ENCODE assay signal across 35 cellular contexts in the genomic region with DNA sequence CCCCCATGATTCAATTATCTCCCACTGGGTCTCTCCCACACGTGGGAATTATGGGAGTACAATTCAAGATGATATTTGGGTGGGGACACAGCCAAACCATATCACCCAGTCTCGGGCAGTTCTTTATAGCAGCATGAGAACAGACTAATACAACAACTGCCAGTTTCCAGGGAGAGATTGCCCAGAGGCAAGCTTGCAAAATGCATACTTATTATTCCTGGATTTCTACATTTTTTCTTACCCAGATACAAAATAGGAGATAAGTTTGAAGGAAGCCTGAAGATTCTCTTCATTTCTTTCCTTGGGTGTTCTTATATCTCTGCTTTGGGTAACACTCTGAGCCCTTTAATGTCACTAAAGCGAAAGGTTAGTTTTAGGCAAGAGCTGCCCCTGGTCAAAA.
A peak's percentile ranks its signal among the peaks of the same experiment; 100 is the strongest.
DNase-seq lines count a peak whose midpoint lies in the region; TF ChIP-seq lines count a peak whose summit lies in the region.
"Had no signal": no experiment of that assay in that cellular context is flagged by ENCODE, and none has a peak within 500 bp of the region (broad histone marks: within the 10 kb centered on the region; RNA-seq: fewer than 3 reads in every experiment).

No MANE protein-coding gene starts in this region.

- no peak for TF ChIP-seq CTCF in brain microvascular endothelial cell (IDR thresholded peaks at IDR 0.05; ENCODE audit: low read depth, low read length, missing control alignments)
- TF ChIP-seq CTCF in chondrocyte (IDR thresholded peaks at IDR 0.05) = no peak
- TF ChIP-seq CTCF in osteocyte (IDR thresholded peaks at IDR 0.05) = no peak
- TF ChIP-seq CTCF in OCI-LY7 (conservative IDR thresholded peaks at IDR 0.05; ENCODE audit: low read length) = no peak

- H3K36me3 Mint-ChIP-seq in chondrocyte (ENCODE audit: low read depth) (no peaks in the 10 kb centered on the region), osteocyte (ENCODE audit: unreplicated experiment) (no peaks in the 10 kb centered on the region)
- H3K36me3 Mint-ChIP-seq: CD14-positive monocyte; CD4-positive, alpha-beta memory T cell; CD4-positive, CD25-positive, alpha-beta regulatory T cell; CD8-positive, alpha-beta memory T cell; CD8-positive, alpha-beta T cell had no signal

- in situ Hi-C loops in brain microvascular endothelial cell (cut with HindIII; ENCODE audit: low pct_ligation_motif_present, low sequenced_read_pairs) = no loop called here

- H3K36me3 ChIP-seq in brain microvascular endothelial cell (replicated peaks) (no peaks in the 10 kb centered on the region), trophoblast cell (ENCODE audit: control insufficient read depth in 1 of 2, insufficient read depth in 2 of 2, low read length in 2 of 2) (no peaks in the 10 kb centered on the region), OCI-LY7 (ENCODE audit: insufficient read depth, low read length) (no peaks in the 10 kb centered on the region)
- H3K36me3 ChIP-seq: BE2C; BLaER1; BLaER1 treated with 17β-estradiol and CSF1 and Interleukin-3, amounts not matched to agents 10 nM and 100 nM had no signal

- H3K4me1 Mint-ChIP-seq in chondrocyte (ENCODE audit: low read depth) (peaks cover 35% of the 10 kb centered on the region), osteocyte (ENCODE audit: unreplicated experiment) (peaks cover 16% of the 10 kb centered on the region)
- H3K4me1 Mint-ChIP-seq: B cell; CD4-positive, alpha-beta memory T cell; CD4-positive, CD25-positive, alpha-beta regulatory T cell; CD8-positive, alpha-beta memory T cell had no signal

- H3K4me2 ChIP-seq in trophoblast cell (ENCODE audit: low read length) (no peak overlapping the region), OCI-LY7 (ENCODE audit: low read length) (no peak overlapping the region)
- H3K4me2 ChIP-seq: A549; BLaER1; BLaER1 treated with 17β-estradiol and CSF1 and Interleukin-3, amounts not matched to agents 10 nM and 100 nM had no signal

- H4K91ac ChIP-seq in trophoblast cell (ENCODE audit: low read depth, low read length) = no peak overlapping the region

- H3K9me3 Mint-ChIP-seq in chondrocyte (ENCODE audit: low read depth) (peaks cover 3% of the 10 kb centered on the region), osteocyte (ENCODE audit: unreplicated experiment) (peaks cover 11% of the 10 kb centered on the region)

- no CpG with 5 or more reads among the region's 3 CpGs for WGBS in trophoblast cell (ENCODE audit: extremely low coverage, insufficient coverage, insufficient read length)

- no peak overlapping the region for H3K4me3 ChIP-seq in brain microvascular endothelial cell (ENCODE audit: low read depth, low read length)
- H3K4me3 ChIP-seq in trophoblast cell (ENCODE audit: low read depth, low read length) = no peak overlapping the region
- H3K4me3 ChIP-seq in OCI-LY7 (ENCODE audit: low read depth, low read length, poor library complexity, severe bottlenecking) = no peak overlapping the region
- H3K4me3 ChIP-seq: A549; BLaER1; BLaER1 treated with 17β-estradiol and CSF1 and Interleukin-3, amounts not matched to agents 10 nM and 100 nM had no signal

- no peaks in the 10 kb centered on the region for H4K20me1 ChIP-seq in OCI-LY7 (ENCODE audit: insufficient read depth, low read length)
- H4K20me1 ChIP-seq: BLaER1; BLaER1 treated with 17β-estradiol and CSF1 and Interleukin-3, amounts not matched to agents 10 nM and 100 nM had no signal

- no peak overlapping the region for H4K8ac ChIP-seq in trophoblast cell (ENCODE audit: low read depth, low read length)

- peak; percentile 1 for DNase-seq in brain microvascular endothelial cell
- DNase-seq in chondrocyte (ENCODE audit: low spot score) = no peak
- no peak for DNase-seq in osteocyte (ENCODE audit: extremely low spot score, unreplicated experiment)
- DNase-seq in trophoblast cell = peak; percentile 83 to 93
- no peak for DNase-seq in OCI-LY7 (ENCODE audit: low spot score)
- no peak for DNase-seq in ecto neural progenitor cell (ENCODE audit: low spot score)
- no peak for DNase-seq in inferior parietal cortex (ENCODE audit: extremely low spot score)
- no peak for DNase-seq in anterior cingulate cortex (lab: John Stamatoyannopoulos, UW)
- DNase-seq: 8988T; ACHN; AML-193; BE2C; C1 segment of cervical spinal cord; Caco-2; Calu3; CD4-positive, alpha-beta memory T cell; CD4-positive, alpha-beta T cell; CD4-positive, CD25-positive, alpha-beta regulatory T cell; CD8-positive, alpha-beta memory T cell; CD8-positive, alpha-beta T cell; COR-L47; DMS 273 treated with DMSO at 0.1 percent for 48 hours; DMS153; DMS53; DMS79; DMS79 treated with DMSO at 0.1 percent for 48 hours; DND-41; EL had no signal

- no peak overlapping the region for H2AFZ ChIP-seq in trophoblast cell (ENCODE audit: insufficient read depth, low read length, poor library complexity)
- no peak overlapping the region for H2AFZ ChIP-seq in OCI-LY7 (ENCODE audit: low read length)

- no peaks in the 10 kb centered on the region for H3K79me1 ChIP-seq in trophoblast cell (ENCODE audit: low read length)

- H2BK12ac ChIP-seq in trophoblast cell (ENCODE audit: low read length) = no peak overlapping the region

- H3K9ac ChIP-seq in trophoblast cell (ENCODE audit: low read length) = no peak overlapping the region
- H3K9ac ChIP-seq: BLaER1; BLaER1 treated with 17β-estradiol and CSF1 and Interleukin-3, amounts not matched to agents 10 nM and 100 nM had no signal

- H3K27ac ChIP-seq in brain microvascular endothelial cell (no peak overlapping the region), trophoblast cell (ENCODE audit: low read depth, low read length) (no peak overlapping the region), OCI-LY7 (ENCODE audit: low read depth, low read length, poor library complexity, severe bottlenecking) (no peak overlapping the region)
- H3K27ac ChIP-seq: 22Rv1; A549; BLaER1; BLaER1 treated with 17β-estradiol and CSF1 and Interleukin-3, amounts not matched to agents 10 nM and 100 nM; C4-2B had no signal

- H3K4me3 Mint-ChIP-seq in chondrocyte (ENCODE audit: unreplicated experiment) (no peak overlapping the region), osteocyte (ENCODE audit: unreplicated experiment) (no peak overlapping the region)
- H3K4me3 Mint-ChIP-seq: B cell; CD14-positive monocyte; CD4-positive, alpha-beta memory T cell; CD4-positive, alpha-beta T cell; CD4-positive, CD25-positive, alpha-beta regulatory T cell; CD8-positive, alpha-beta memory T cell; CD8-positive, alpha-beta T cell had no signal

- POLR2A ChIA-PET in OCI-LY7 (lab: Charles Lee) = no interaction called here

- no peak overlapping the region for H2BK120ac ChIP-seq in trophoblast cell (ENCODE audit: insufficient read depth, low read length, poor library complexity)

- H2BK5ac ChIP-seq in trophoblast cell (ENCODE audit: low read depth, low read length, poor library complexity) = no peak overlapping the region

- no peak overlapping the region for H4K12ac ChIP-seq in trophoblast cell (ENCODE audit: low read depth, low read length)

- H3K27me3 ChIP-seq in brain microvascular endothelial cell (replicated peaks) (no peaks in the 10 kb centered on the region), trophoblast cell (ENCODE audit: insufficient read depth, low read length) (no peaks in the 10 kb centered on the region)
- H3K27me3 ChIP-seq: BE2C; BLaER1; BLaER1 treated with 17β-estradiol and CSF1 and Interleukin-3, amounts not matched to agents 10 nM and 100 nM had no signal

- CTCF ChIA-PET in OCI-LY7 (lab: Charles Lee; ENCODE audit: unreplicated experiment) = no interaction called here

- H3K4ac ChIP-seq in trophoblast cell (ENCODE audit: low read depth, low read length) = no peak overlapping the region

- H3K14ac ChIP-seq in trophoblast cell (ENCODE audit: low read length) = no peak overlapping the region

- intact Hi-C loops in OCI-LY7 (cut with micrococcal nuclease; ENCODE audit: unreplicated experiment) = no loop called here

- no peak overlapping the region for H2AK5ac ChIP-seq in trophoblast cell (ENCODE audit: low read length)

- H3K9me3 ChIP-seq in trophoblast cell (ENCODE audit: insufficient read depth, low read depth, low read length) (no peaks in the 10 kb centered on the region), OCI-LY7 (ENCODE audit: low read length) (no peaks in the 10 kb centered on the region)
- H3K9me3 ChIP-seq: BE2C, Caco-2 had no signal

- H3K79me2 ChIP-seq in trophoblast cell (ENCODE audit: control insufficient read depth, insufficient read depth, low read length, poor library complexity) = no peaks in the 10 kb centered on the region
- H3K79me2 ChIP-seq in OCI-LY7 (ENCODE audit: insufficient read depth, low read depth, low read length) = no peaks in the 10 kb centered on the region

- H3K9me2 ChIP-seq in OCI-LY7 (ENCODE audit: insufficient read depth, low read length) = no peaks in the 10 kb centered on the region

- no TSS peak for BruUV-seq in OCI-LY7 (replicated peaks; lab: Mats Ljungman, UMichigan)

- no peak overlapping the region for H3K18ac ChIP-seq in trophoblast cell (ENCODE audit: low read length)

- H3K27ac Mint-ChIP-seq in chondrocyte (ENCODE audit: unreplicated experiment) = peak overlapping the region; percentile 70
- H3K27ac Mint-ChIP-seq in osteocyte (ENCODE audit: unreplicated experiment) = peak overlapping the region; percentile 60
- H3K27ac Mint-ChIP-seq: B cell; CD14-positive monocyte; CD4-positive, alpha-beta memory T cell; CD4-positive, alpha-beta T cell; CD4-positive, CD25-positive, alpha-beta regulatory T cell; CD8-positive, alpha-beta memory T cell; CD8-positive, alpha-beta T cell had no signal

- H3K4me1 ChIP-seq in trophoblast cell (ENCODE audit: control insufficient read depth in 1 of 2, insufficient read depth in 2 of 2, low read length in 2 of 2) (peaks cover 0 to 4% of the 10 kb centered on the region in 2 experiments), OCI-LY7 (ENCODE audit: insufficient read depth, low read length, poor library complexity, severe bottlenecking) (no peaks in the 10 kb centered on the region)
- H3K4me1 ChIP-seq: A549, BLaER1, Caco-2 had no signal

- no peak overlapping the region for H3K23ac ChIP-seq in trophoblast cell (ENCODE audit: low read length)

- H3K27me3 Mint-ChIP-seq in chondrocyte (ENCODE audit: low read depth) (no peaks in the 10 kb centered on the region), osteocyte (ENCODE audit: unreplicated experiment) (peaks cover 7% of the 10 kb centered on the region)
- H3K27me3 Mint-ChIP-seq: CD4-positive, alpha-beta memory T cell; CD4-positive, alpha-beta T cell; CD4-positive, CD25-positive, alpha-beta regulatory T cell; CD8-positive, alpha-beta memory T cell had no signal

Comparison
In these comparisons a context has a peak if more than half of its experiments do, and no peak if none do; other contexts are left out.
1. DNase-seq: peak in brain microvascular endothelial cell (single experiment) and trophoblast cell (2 of 2); none in chondrocyte (single experiment), osteocyte (single experiment), OCI-LY7 (single experiment), ecto neural progenitor cell (single experiment), inferior parietal cortex (single experiment) and anterior cingulate cortex (0 of 58).